In the genomic region with DNA sequence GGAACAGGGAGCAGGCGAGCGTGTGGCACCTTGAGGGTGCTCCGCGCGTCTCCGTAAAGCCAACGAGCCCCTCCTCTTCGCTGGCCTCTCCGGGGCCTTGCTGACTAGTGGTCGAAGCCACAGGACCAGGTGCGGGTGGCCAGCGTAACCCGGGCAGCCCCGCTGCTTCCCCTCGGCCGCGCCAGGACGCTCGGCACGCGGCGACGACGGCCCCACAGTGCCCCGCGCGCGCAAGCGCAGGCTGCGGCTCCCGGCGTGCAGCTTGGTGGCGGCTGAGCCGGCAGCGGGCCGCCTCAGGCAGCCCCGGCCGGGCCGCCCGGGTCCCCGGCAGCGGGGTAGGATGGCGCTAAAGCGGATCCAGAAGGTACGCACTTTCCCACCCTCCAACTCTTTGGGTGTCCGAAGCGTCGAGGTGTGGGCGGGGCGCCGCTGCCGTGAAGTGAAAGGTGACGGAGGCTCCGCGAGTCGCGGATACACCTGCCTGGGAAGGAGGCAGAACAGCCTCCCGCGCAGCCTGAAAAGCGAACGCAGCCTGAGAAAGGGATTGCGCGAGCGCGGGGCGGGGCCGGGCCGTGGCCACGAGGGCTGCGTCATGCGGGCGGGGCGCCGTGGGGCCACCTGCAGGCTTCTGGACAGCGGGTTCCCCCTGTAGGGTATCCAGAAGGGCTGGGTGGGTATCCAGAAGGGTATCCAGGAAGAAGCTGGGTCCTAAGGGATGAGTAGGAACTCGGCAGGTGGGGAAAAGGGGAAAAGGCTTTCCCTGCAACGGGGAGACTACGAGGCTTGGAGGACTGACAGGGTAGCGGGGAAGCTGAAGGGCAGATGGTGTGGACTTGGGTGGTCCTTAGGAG, we compare ENCODE assay signal across 1 cellular context.
TF ChIP-seq lines count a peak whose summit lies in the region.

Gene UBE2D4 (plus strand): TSS at position 244 of the 851 bp plus-strand sequence. CDS start 97 bp downstream, at position 341.

TF ChIP-seq in GM12878, 131 proteins besides CTCF, POLR2A, EP300 and RAD21 (continued from another document and continues in another):
- TF ChIP-seq CUX1 (IDR thresholded peaks at IDR 0.05; ENCODE audit: insufficient replicate concordance, low read depth, low read length), result no peak
- 0 out of 2 replicates have a peak, but pooled peaks have one; percentile 59 for TF ChIP-seq STAT1 (conservative IDR thresholded peaks at IDR 0.05)
- peak; percentile 39; the same call in 1 of the 2 replicates for TF ChIP-seq ATF7 (IDR thresholded peaks at IDR 0.05; ENCODE audit: low read depth)
- TF ChIP-seq ZNF217 (IDR thresholded peaks at IDR 0.05), result peak; percentile 84
- peak; percentile 77 for TF ChIP-seq SMAD5 (IDR thresholded peaks at IDR 0.05; ENCODE audit: low read depth)
- 0 out of 4 replicates have a peak, but pooled peaks of 1 of the 2 experiments have one; percentile 12 for TF ChIP-seq SRF (IDR thresholded peaks at IDR 0.05; ENCODE audit: low read depth in 2 of 2, low read length in 2 of 2)
- no peak for TF ChIP-seq CHD1 (IDR thresholded peaks at IDR 0.05; ENCODE audit: low read depth, low read length)
- TF ChIP-seq CREB1 (IDR thresholded peaks at IDR 0.05; ENCODE audit: low read depth), result peak; percentile 77
- no peak for TF ChIP-seq TBL1XR1 (IDR thresholded peaks at IDR 0.05; ENCODE audit: low read depth, low read length)
- TF ChIP-seq PBX3 (IDR thresholded peaks at IDR 0.05; ENCODE audit: insufficient replicate concordance, low read depth, low read length), result no peak
- peak; percentile 27; the same call in 1 of the 2 replicates for TF ChIP-seq CHD2 (IDR thresholded peaks at IDR 0.05; ENCODE audit: borderline replicate concordance, low read depth, low read length)
- no peak for TF ChIP-seq ZBED1 (IDR thresholded peaks at IDR 0.05; ENCODE audit: borderline replicate concordance)
- no peak for TF ChIP-seq ZNF274 (IDR thresholded peaks at IDR 0.05; ENCODE audit: insufficient read depth, insufficient read length)
- TF ChIP-seq ZBTB40 (IDR thresholded peaks at IDR 0.05; ENCODE audit: borderline replicate concordance), result no peak
- TF ChIP-seq, protein P1, sequence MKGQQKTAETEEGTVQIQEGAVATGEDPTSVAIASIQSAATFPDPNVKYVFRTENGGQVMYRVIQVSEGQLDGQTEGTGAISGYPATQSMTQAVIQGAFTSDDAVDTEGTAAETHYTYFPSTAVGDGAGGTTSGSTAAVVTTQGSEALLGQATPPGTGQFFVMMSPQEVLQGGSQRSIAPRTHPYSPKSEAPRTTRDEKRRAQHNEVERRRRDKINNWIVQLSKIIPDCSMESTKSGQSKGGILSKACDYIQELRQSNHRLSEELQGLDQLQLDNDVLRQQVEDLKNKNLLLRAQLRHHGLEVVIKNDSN (IDR thresholded peaks at IDR 0.05; ENCODE audit: borderline replicate concordance, extremely low read length, insufficient read depth, low read depth, low read length), result peak; percentile 67
- peak; percentile 29 for TF ChIP-seq SP1 (IDR thresholded peaks at IDR 0.05; ENCODE audit: low read depth, low read length)
- TF ChIP-seq, protein P2, sequence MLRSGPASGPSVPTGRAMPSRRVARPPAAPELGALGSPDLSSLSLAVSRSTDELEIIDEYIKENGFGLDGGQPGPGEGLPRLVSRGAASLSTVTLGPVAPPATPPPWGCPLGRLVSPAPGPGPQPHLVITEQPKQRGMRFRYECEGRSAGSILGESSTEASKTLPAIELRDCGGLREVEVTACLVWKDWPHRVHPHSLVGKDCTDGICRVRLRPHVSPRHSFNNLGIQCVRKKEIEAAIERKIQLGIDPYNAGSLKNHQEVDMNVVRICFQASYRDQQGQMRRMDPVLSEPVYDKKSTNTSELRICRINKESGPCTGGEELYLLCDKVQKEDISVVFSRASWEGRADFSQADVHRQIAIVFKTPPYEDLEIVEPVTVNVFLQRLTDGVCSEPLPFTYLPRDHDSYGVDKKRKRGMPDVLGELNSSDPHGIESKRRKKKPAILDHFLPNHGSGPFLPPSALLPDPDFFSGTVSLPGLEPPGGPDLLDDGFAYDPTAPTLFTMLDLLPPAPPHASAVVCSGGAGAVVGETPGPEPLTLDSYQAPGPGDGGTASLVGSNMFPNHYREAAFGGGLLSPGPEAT (IDR thresholded peaks at IDR 0.05; ENCODE audit: low read depth), result peak; percentile 22; the same call in 1 of the 2 replicates
- no peak for TF ChIP-seq HSF1 (IDR thresholded peaks at IDR 0.05; ENCODE audit: low read depth, low read length)
- no peak for TF ChIP-seq MTA3 (IDR thresholded peaks at IDR 0.05; ENCODE audit: borderline replicate concordance, low read length)
- TF ChIP-seq BACH1 (IDR thresholded peaks at IDR 0.05; ENCODE audit: borderline replicate concordance), result peak; percentile 84
- peak; percentile 76; the same call in 1 of the 2 replicates for TF ChIP-seq MAX (IDR thresholded peaks at IDR 0.05; ENCODE audit: low read depth, low read length)
- TF ChIP-seq RBBP5 (conservative IDR thresholded peaks at IDR 0.05), result 0 out of 2 replicates have a peak, but pooled peaks have one; percentile 13
- TF ChIP-seq ZNF384 (IDR thresholded peaks at IDR 0.05; ENCODE audit: borderline replicate concordance, low read depth, low read length), result no peak
- TF ChIP-seq PKNOX1 (IDR thresholded peaks at IDR 0.05), result no peak; the same call in 1 of the 2 replicates
- TF ChIP-seq, protein P3, sequence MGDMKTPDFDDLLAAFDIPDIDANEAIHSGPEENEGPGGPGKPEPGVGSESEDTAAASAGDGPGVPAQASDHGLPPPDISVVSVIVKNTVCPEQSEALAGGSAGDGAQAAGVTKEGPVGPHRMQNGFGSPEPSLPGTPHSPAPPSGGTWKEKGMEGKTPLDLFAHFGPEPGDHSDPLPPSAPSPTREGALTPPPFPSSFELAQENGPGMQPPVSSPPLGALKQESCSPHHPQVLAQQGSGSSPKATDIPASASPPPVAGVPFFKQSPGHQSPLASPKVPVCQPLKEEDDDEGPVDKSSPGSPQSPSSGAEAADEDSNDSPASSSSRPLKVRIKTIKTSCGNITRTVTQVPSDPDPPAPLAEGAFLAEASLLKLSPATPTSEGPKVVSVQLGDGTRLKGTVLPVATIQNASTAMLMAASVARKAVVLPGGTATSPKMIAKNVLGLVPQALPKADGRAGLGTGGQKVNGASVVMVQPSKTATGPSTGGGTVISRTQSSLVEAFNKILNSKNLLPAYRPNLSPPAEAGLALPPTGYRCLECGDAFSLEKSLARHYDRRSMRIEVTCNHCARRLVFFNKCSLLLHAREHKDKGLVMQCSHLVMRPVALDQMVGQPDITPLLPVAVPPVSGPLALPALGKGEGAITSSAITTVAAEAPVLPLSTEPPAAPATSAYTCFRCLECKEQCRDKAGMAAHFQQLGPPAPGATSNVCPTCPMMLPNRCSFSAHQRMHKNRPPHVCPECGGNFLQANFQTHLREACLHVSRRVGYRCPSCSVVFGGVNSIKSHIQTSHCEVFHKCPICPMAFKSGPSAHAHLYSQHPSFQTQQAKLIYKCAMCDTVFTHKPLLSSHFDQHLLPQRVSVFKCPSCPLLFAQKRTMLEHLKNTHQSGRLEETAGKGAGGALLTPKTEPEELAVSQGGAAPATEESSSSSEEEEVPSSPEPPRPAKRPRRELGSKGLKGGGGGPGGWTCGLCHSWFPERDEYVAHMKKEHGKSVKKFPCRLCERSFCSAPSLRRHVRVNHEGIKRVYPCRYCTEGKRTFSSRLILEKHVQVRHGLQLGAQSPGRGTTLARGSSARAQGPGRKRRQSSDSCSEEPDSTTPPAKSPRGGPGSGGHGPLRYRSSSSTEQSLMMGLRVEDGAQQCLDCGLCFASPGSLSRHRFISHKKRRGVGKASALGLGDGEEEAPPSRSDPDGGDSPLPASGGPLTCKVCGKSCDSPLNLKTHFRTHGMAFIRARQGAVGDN (IDR thresholded peaks at IDR 0.05), result peak; percentile 99
- TF ChIP-seq BMI1 (IDR thresholded peaks at IDR 0.05; ENCODE audit: borderline replicate concordance), result no peak
- no peak for TF ChIP-seq BRCA1 (IDR thresholded peaks at IDR 0.05; ENCODE audit: low read depth, low read length)
- TF ChIP-seq NR2F1 (conservative IDR thresholded peaks at IDR 0.05), result peak; percentile 66
